Comparison of ENCODE assay signal across 8 cellular contexts in genomic region chr15:45429974-45430792, GRCh38. TPM values are rescaled to one million over a fixed set of nuclear protein-coding genes. Genes with fewer than 3 reads are reported as not detected.
DNase-seq lines count a peak whose midpoint lies in the region; ATAC-seq, FAIRE-seq and TF ChIP-seq lines count a peak whose summit lies in the region.

No MANE protein-coding gene starts in this region.

- no peaks in the 10 kb centered on the region for H3K4me1 ChIP-seq in H1 (replicated peaks in 1 of 4; ENCODE audit: control insufficient read depth in 3 of 4, insufficient read depth in 4 of 4, low read length in 3 of 4)

- POLR2A ChIA-PET in H1 (lab: Charles Lee; ENCODE audit: partially characterized antibody) = interaction anchor here (1.6 kb wide), 1 partner anchor 11 kb away, joined by 4 read pairs; no protein-coding TSS in a partner anchor

- H3K4ac ChIP-seq in H1 (replicated peaks; ENCODE audit: insufficient read length, low read depth, low read length) = no peak overlapping the region

- H3K18ac ChIP-seq in H1 (ENCODE audit: extremely low read depth, low read length) = no peak overlapping the region

- H3K56ac ChIP-seq in H1 (replicated peaks; ENCODE audit: insufficient read length, low read depth, low read length) = no peak overlapping the region

- no peak overlapping the region for H2AK5ac ChIP-seq in H1 (ENCODE audit: low read depth, low read length)

- no peaks in the 10 kb centered on the region for H3K79me2 ChIP-seq in H1 (ENCODE audit: control insufficient read depth in 1 of 2, insufficient read depth in 2 of 2, low read length in 2 of 2)

- H4K5ac ChIP-seq in H1 (ENCODE audit: insufficient read length, low read depth, low read length) = no peak overlapping the region

- no peak overlapping the region for H2BK20ac ChIP-seq in H1 (ENCODE audit: low read length)

- in situ Hi-C loops in Caki2 (cut with HindIII; ENCODE audit: low pct_unique_long_range_greater_than_20kb, low sequenced_read_pairs) = no loop called here

- no peak overlapping the region for H2BK120ac ChIP-seq in H1 (replicated peaks; ENCODE audit: low read depth, low read length)

- no peak overlapping the region for H4K8ac ChIP-seq in H1 (ENCODE audit: extremely low read depth, insufficient read depth, low read length)

- TF ChIP-seq CTCF in H1 (IDR thresholded peaks at IDR 0.05; ENCODE audit: control extremely low read depth in 1 of 3, insufficient read depth in 1 of 3, low read depth in 1 of 3, low read length in 3 of 3) = peak; percentile 93 to 100 (median 93)

- peak; percentile 66 for ATAC-seq in GM21723 (IDR thresholded peaks at IDR 0.05; ENCODE audit: unreplicated experiment)

- no peak for TF ChIP-seq POLR2A in H1 (IDR thresholded peaks at IDR 0.05; ENCODE audit: control extremely low read depth in 1 of 2, low read depth in 2 of 2, low read length in 2 of 2)

- H3K27me3 ChIP-seq in H1 (replicated peaks in 1 of 4; ENCODE audit: control insufficient read depth in 3 of 4, extremely low read depth in 1 of 4, insufficient read depth in 3 of 4, low read length in 3 of 4) = peaks cover 3 to 22% (median 13%) of the 10 kb centered on the region in 4 experiments; a peak in 6 of 7 replicates

- 16% methylated on average over 68 of the region's 73 CpGs; no CpG with 5 or more reads in 1 of the 2 experiments for WGBS in H1 (ENCODE audit: extremely low coverage in 1 of 2, insufficient coverage in 1 of 2, insufficient read length in 1 of 2, insufficient replicate concordance in 2 of 2, low coverage in 1 of 2, low lambda C conversion rate in 2 of 2, missing lambda C conversion rate in 1 of 2), 2 experiments

- no peak overlapping the region for H3K9ac ChIP-seq in H1 (replicated peaks in 1 of 4; ENCODE audit: extremely low read depth in 1 of 4, low read depth in 3 of 4, low read length in 3 of 4)

- H3K4me3 ChIP-seq in H1 (ENCODE audit: extremely low read depth in 1 of 4, insufficient read depth in 2 of 4, low read depth in 3 of 4, low read length in 4 of 4) = peak overlapping the region; percentile 21 to 63 (median 42)

- H2BK15ac ChIP-seq in H1 (ENCODE audit: low read length) = no peak overlapping the region

- H2AFZ ChIP-seq in H1 (ENCODE audit: low read length) = no peak overlapping the region

- H2BK12ac ChIP-seq in H1 (ENCODE audit: low read depth, low read length) = no peak overlapping the region

- DNase-seq in Caki2 (ENCODE audit: low read depth) (peak; percentile 74), NCI-H1105 treated with DMSO at 0.1 percent for 48 hours (lab: John Stamatoyannopoulos, UW) (peak; percentile 28), H1 (ENCODE audit: low read depth in 1 of 2, low spot score in 2 of 2) (peak; percentile 21 to 98), mesenteric fat pad (ENCODE audit: low spot score) (peak; percentile 93), cortex of kidney (lab: John Stamatoyannopoulos, UW) (no peak)
- DNase-seq in activated CD8-positive, alpha-beta memory T cell treated with anti-CD3 and anti-CD28 coated beads for 1 hour (ENCODE audit: extremely low read depth in 1 of 2, low read depth in 1 of 2) = peak; percentile 58 to 85
- peak; percentile 73 to 78 for DNase-seq in stimulated activated CD8-positive, alpha-beta memory T cell treated with anti-CD3 and anti-CD28 coated beads, Interleukin-2, amount 100 ng/mL, for 1 hour (ENCODE audit: low read depth in 2 of 2)

- CTCF ChIA-PET in H1 (lab: Charles Lee; ENCODE audit: partially characterized antibody) = interaction anchor here (0.6 to 5.2 kb wide), 42 partner anchors 9 to 312 kb away, joined by 3 to 76 read pairs (median 4); no protein-coding TSS in a partner anchor

- no peaks in the 10 kb centered on the region for H3K9me3 ChIP-seq in H1 (ENCODE audit: insufficient read depth in 2 of 2, low read depth in 1 of 2, low read length in 1 of 2)

- H3K27ac ChIP-seq in H1 (ENCODE audit: low read depth, low read length) = no peak overlapping the region

- TF ChIP-seq EP300 in H1 (IDR thresholded peaks at IDR 0.05; ENCODE audit: borderline replicate concordance in 1 of 2, low read depth in 2 of 2, low read length in 2 of 2) = no peak

- H3K4me2 ChIP-seq in H1 (ENCODE audit: insufficient read depth in 1 of 2, low read depth in 2 of 2, low read length in 2 of 2) = peak overlapping the region in 1 of 2 experiments; percentile 65; a peak in 3 of 4 replicates

- H3K23ac ChIP-seq in H1 (ENCODE audit: insufficient read length) = no peak overlapping the region

- no peaks in the 10 kb centered on the region for H4K20me1 ChIP-seq in H1 (replicated peaks in 1 of 2; ENCODE audit: control insufficient read depth in 1 of 2, insufficient read depth in 2 of 2, low read length in 2 of 2)

- no peak overlapping the region for H3K14ac ChIP-seq in H1 (ENCODE audit: insufficient read length)

- FAIRE-seq in H1 (lab: Jason Lieb, UNC) = no peak

- no peak overlapping the region for H2BK5ac ChIP-seq in H1 (ENCODE audit: low read depth, low read length)

- no peaks in the 10 kb centered on the region for H3K79me1 ChIP-seq in H1 (ENCODE audit: low read depth, low read length)

- no peaks in the 10 kb centered on the region for H3K23me2 ChIP-seq in H1 (ENCODE audit: low read depth, low read length)

- no peak overlapping the region for H4K91ac ChIP-seq in H1 (replicated peaks; ENCODE audit: insufficient read length, low read length)

- no peaks in the 10 kb centered on the region for H3K36me3 ChIP-seq in H1 (ENCODE audit: control insufficient read depth in 2 of 4, insufficient read depth in 4 of 4, low read length in 3 of 4)

- TF ChIP-seq RAD21 in H1 (IDR thresholded peaks at IDR 0.05 in 1 of 2, conservative IDR thresholded peaks at IDR 0.05 in 1 of 2; ENCODE audit: low read depth in 2 of 2, low read length in 2 of 2) = peak; percentile 84 to 89

TF ChIP-seq in H1, 55 proteins besides CTCF, POLR2A, EP300 and RAD21 (continues in another document):
- TF ChIP-seq JUN (IDR thresholded peaks at IDR 0.05; ENCODE audit: low read depth, low read length) = no peak
- TF ChIP-seq NANOG (IDR thresholded peaks at IDR 0.05; ENCODE audit: insufficient read depth, low read depth, low read length, poor library complexity, severe bottlenecking) = no peak
- no peak for TF ChIP-seq NRF1 (IDR thresholded peaks at IDR 0.05; ENCODE audit: low read depth, low read length)
- TF ChIP-seq CEBPB (IDR thresholded peaks at IDR 0.05; ENCODE audit: low read depth, low read length) = no peak
- TF ChIP-seq ATF2 (IDR thresholded peaks at IDR 0.05; ENCODE audit: low read length) = no peak
- 0 out of 2 replicates have a peak, but pooled peaks have one; percentile 20 for TF ChIP-seq TAF1 (IDR thresholded peaks at IDR 0.05; ENCODE audit: low read depth, low read length)
- no peak for TF ChIP-seq SP2 (IDR thresholded peaks at IDR 0.05; ENCODE audit: low read length)
- TF ChIP-seq YY1 (IDR thresholded peaks at IDR 0.05; ENCODE audit: low read depth, low read length) = peak; percentile 58; the same call in 1 of the 2 replicates
- no peak for TF ChIP-seq TCF12 (IDR thresholded peaks at IDR 0.05; ENCODE audit: low read depth, low read length)
- peak; percentile 54 for TF ChIP-seq ASH2L (IDR thresholded peaks at IDR 0.05; ENCODE audit: low read length)
- TF ChIP-seq GTF2F1 (IDR thresholded peaks at IDR 0.05; ENCODE audit: borderline replicate concordance, low read depth, low read length) = no peak
- no peak for TF ChIP-seq MAX (IDR thresholded peaks at IDR 0.05)
- TF ChIP-seq EZH2 (IDR thresholded peaks at IDR 0.05; ENCODE audit: low read depth, low read length, severe bottlenecking) = peak; percentile 41
- no peak for TF ChIP-seq SP4 (IDR thresholded peaks at IDR 0.05; ENCODE audit: low read length)
- no peak for TF ChIP-seq TBP (IDR thresholded peaks at IDR 0.05; ENCODE audit: low read depth, low read length)
- no peak for TF ChIP-seq SP1 (IDR thresholded peaks at IDR 0.05; ENCODE audit: low read depth, low read length)
- TF ChIP-seq HDAC2 (IDR thresholded peaks at IDR 0.05; ENCODE audit: borderline replicate concordance in 1 of 2, low read depth in 2 of 2, low read length in 2 of 2) = 0 out of 4 replicates have a peak, but pooled peaks have one; percentile 24 to 66
- TF ChIP-seq CREB1 (IDR thresholded peaks at IDR 0.05) = peak; percentile 80
- TF ChIP-seq CHD1 (IDR thresholded peaks at IDR 0.05; ENCODE audit: low read depth, low read length) = no peak
- peak; percentile 45; the same call in 1 of the 2 replicates for TF ChIP-seq JUND (IDR thresholded peaks at IDR 0.05; ENCODE audit: low read length)
- no peak for TF ChIP-seq SAP30 (IDR thresholded peaks at IDR 0.05; ENCODE audit: insufficient read depth, insufficient replicate concordance, low read length)
- TF ChIP-seq TAF7 (optimal IDR thresholded peaks at IDR 0.05; ENCODE audit: borderline replicate concordance, low read depth, low read length) = peak; percentile 49
- no peak for TF ChIP-seq CBX5 (IDR thresholded peaks at IDR 0.05; ENCODE audit: low read depth, low read length)

RNA-seq across cellular contexts. Expression of gene GATM, which starts 51.8 kb away (rescaled TPM):
- 7.6 and 22.0 TPM in 2 replicates for total RNA-seq in Caki2 (2014; rRNA removed; shearing (Covaris generic); ENCODE audit: low replicate concordance)
- 10.0 and 10.2 TPM in 2 replicates for total RNA-seq in H1 (2021; fragmentation: NEBNext Ultra II Directional; extraction: Animal tissue kit (Norgen Biotek cat#: 25700))
- 13.5 and 15.1 TPM in 2 replicates for polyA plus RNA-seq in H1 (2011; rRNA removed)
- 19.1 TPM for polyA plus RNA-seq in H1 (2011; cell fraction: cytosol; rRNA removed)
- 12.6 TPM for polyA plus RNA-seq in H1 (2011; cell fraction: nucleus; rRNA removed)
- 9.0 to 12.4 TPM (median 10.1 TPM) in 4 replicates for polyA plus RNA-seq in H1 (2012, experiment 1 of 2)
- 3.4 TPM for polyA plus RNA-seq in H1 (2012, experiment 2 of 2)
- 8.9 TPM for polyA plus RNA-seq in H1 (2013, experiment 1 of 2)
- 9.0 TPM for polyA plus RNA-seq in H1 (2013, experiment 2 of 2)
- polyA minus RNA-seq in H1 (2011; rRNA and poly(A)+ RNA removed) = 15.5 and 22.0 TPM in 2 replicates
- polyA minus RNA-seq in H1 (2011; cell fraction: cytosol; rRNA and poly(A)+ RNA removed) = 8.5 TPM
- 17.3 TPM for polyA minus RNA-seq in H1 (2011; cell fraction: nucleus; rRNA and poly(A)+ RNA removed)
- total RNA-seq in mesenteric fat pad = 10.6 TPM
